Comparison of ENCODE assay signal across 19 cellular contexts in the genomic region with DNA sequence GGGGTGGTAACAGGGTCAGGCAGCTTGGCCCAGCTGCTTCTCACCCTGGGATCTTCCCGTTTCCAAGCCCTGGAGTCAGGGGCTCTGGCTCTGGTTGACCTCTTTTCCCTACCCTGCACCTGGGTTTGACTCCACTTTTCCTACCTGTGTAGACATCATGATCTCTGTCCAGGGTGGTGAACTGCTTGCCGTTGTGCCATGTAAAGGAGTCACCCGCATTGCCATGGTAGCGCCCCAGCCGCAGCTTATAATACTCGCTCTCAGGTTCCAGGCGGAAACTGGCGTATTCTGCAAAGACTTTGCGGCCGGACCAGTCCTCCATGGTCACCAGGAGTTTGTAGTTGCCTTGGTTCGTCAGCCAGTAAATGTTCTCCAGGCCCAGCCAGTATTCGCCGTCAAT.
"Had no signal": no experiment of that assay in that cellular context is flagged by ENCODE, and none has a peak within 500 bp of the region (broad histone marks: within the 10 kb centered on the region; RNA-seq: fewer than 3 reads in every experiment).

No MANE protein-coding gene starts in this region.

- H3K27me3 ChIP-seq: esophagus muscularis mucosa, gastrocnemius medialis, stomach, suprapubic skin, tibial artery, upper lobe of left lung had no signal

- H3K27ac ChIP-seq: epithelial cell of prostate, upper lobe of left lung had no signal

- H3K9me3 ChIP-seq: esophagus muscularis mucosa, gastrocnemius medialis, stomach, suprapubic skin, tibial artery, upper lobe of left lung had no signal

- DNase-seq: cortex of kidney; effector memory CD4-positive, alpha-beta T cell; gastrocnemius medialis; kidney; left cardiac atrium; left ventricle myocardium superior; mesenchymal stem cell; naive B cell; occipital lobe; small intestine; stimulated activated CD4-positive, alpha-beta T cell treated with anti-CD3 and anti-CD28 coated beads, Interleukin-12 subunit alpha, Interleukin-12 subunit beta, amount 100 ng/mL, for 4 hours; stimulated activated naive CD4-positive, alpha-beta T cell; stomach; tibial artery; upper lobe of left lung had no signal

- FAIRE-seq: kidney, small intestine had no signal

- H3K4me1 ChIP-seq: gastrocnemius medialis, upper lobe of left lung had no signal

- ATAC-seq: gastrocnemius medialis had no signal

- H3K4me3 ChIP-seq: esophagus muscularis mucosa, gastrocnemius medialis, lung, stomach, suprapubic skin, tibial artery, upper lobe of left lung had no signal
